In genomic region chr18:49016648-49017539, GRCh38 we compare ENCODE assay signal across 8 cellular contexts.
A peak's percentile ranks its signal among the peaks of the same experiment; 100 is the strongest.
DNase-seq lines count a peak whose midpoint lies in the region; ATAC-seq and TF ChIP-seq lines count a peak whose summit lies in the region.

No MANE protein-coding gene starts in this region.

- H3K36me3 ChIP-seq in PC-9 (ENCODE audit: low read depth) = no peaks in the 10 kb centered on the region

- H3K27ac ChIP-seq in PC-9 = peak overlapping the region; percentile 73

- no peaks in the 10 kb centered on the region; the same call in 1 of the 2 replicates for H3F3A ChIP-seq in PC-9 (ENCODE audit: insufficient read depth, low read depth)

- CTCF ChIA-PET in PC-9 (lab: Charles Lee) = no interaction called here

- no peak; the same call in 1 of the 2 replicates for TF ChIP-seq CTCF in PC-9 (conservative IDR thresholded peaks at IDR 0.05)

- H3K4me3 ChIP-seq in PC-9 = no peak overlapping the region

- intact Hi-C loops in PC-9 (cut with micrococcal nuclease; ENCODE audit: unreplicated experiment) = loop anchor here (1.0 kb wide), 1 partner anchor 19 kb away; no protein-coding TSS in a partner anchor

- H3K4me1 ChIP-seq in PC-9 (replicated peaks; ENCODE audit: insufficient read depth) = peaks cover 41% of the 10 kb centered on the region

- no peak for ATAC-seq in HG02981 (IDR thresholded peaks at IDR 0.05; ENCODE audit: unreplicated experiment)

- no peaks in the 10 kb centered on the region for H3K9me3 ChIP-seq in PC-9 (ENCODE audit: insufficient read depth, low read depth)

- H3K79me2 ChIP-seq in PC-9 (ENCODE audit: low read depth) = peaks cover 5% of the 10 kb centered on the region; the same call in 1 of the 2 replicates

- DNase-seq in GM04504 (ENCODE audit: low read depth) (peak; percentile 73), PC-9 (peak; percentile 81 to 89), fibroblast of peridontal ligament (ENCODE audit: extremely low read depth) (peak; percentile 62), retina (peak; percentile 42), NCI-H2196 (lab: John Stamatoyannopoulos, UW; ENCODE audit: unreplicated experiment) (no peak), nucleus accumbens (lab: John Stamatoyannopoulos, UW) (no peak), NCI-H82 treated with DMSO at 0.1 percent for 48 hours (lab: John Stamatoyannopoulos, UW; ENCODE audit: unreplicated experiment) (no peak)

- BruUV-seq in PC-9 (replicated peaks; lab: Mats Ljungman, UMichigan) = no TSS peak

- POLR2A ChIA-PET in PC-9 (lab: Charles Lee; ENCODE audit: unreplicated experiment) = interaction anchor here (0.6 to 0.9 kb wide), 4 partner anchors 19 to 227 kb away, joined by 4 to 8 read pairs (median 4); no protein-coding TSS in a partner anchor

- H3K4me2 ChIP-seq in PC-9 = peak overlapping the region; percentile 60

- no peaks in the 10 kb centered on the region for H3K9me2 ChIP-seq in PC-9 (ENCODE audit: insufficient read depth)

- no peaks in the 10 kb centered on the region for H3K27me3 ChIP-seq in PC-9 (ENCODE audit: insufficient read depth, low read depth)

- no peaks in the 10 kb centered on the region for H4K20me1 ChIP-seq in PC-9 (ENCODE audit: insufficient read depth)

- H2AFZ ChIP-seq in PC-9 = peak overlapping the region; percentile 31; the same call in 1 of the 2 replicates

Comparison
In these comparisons a context has a peak if more than half of its experiments do, and no peak if none do; other contexts are left out.
1. DNase-seq: peak in GM04504 (single experiment), PC-9 (2 of 2), fibroblast of peridontal ligament (single experiment) and retina (single experiment); none in NCI-H2196 (single experiment), nucleus accumbens (0 of 56) and NCI-H82 treated with DMSO at 0.1 percent for 48 hours (single experiment).